9 cellular contexts compared by ENCODE assay signal in genomic region chr15:74406992-74407705, GRCh38.
DNase-seq lines count a peak whose midpoint lies in the region; ATAC-seq and TF ChIP-seq lines count a peak whose summit lies in the region.
"Had no signal": no experiment of that assay in that cellular context is flagged by ENCODE, and none has a peak within 500 bp of the region (broad histone marks: within the 10 kb centered on the region; RNA-seq: fewer than 3 reads in every experiment).

No MANE protein-coding gene starts in this region.

- DNase-seq in DMS 273 (lab: John Stamatoyannopoulos, UW; ENCODE audit: unreplicated experiment) (peak; percentile 65), cardiac fibroblast (ENCODE audit: low read depth in 2 of 2) (peak; percentile 88 to 89), NCI-H510A (lab: John Stamatoyannopoulos, UW) (no peak), DMS114 treated with DMSO at 0.1 percent for 48 hours (lab: John Stamatoyannopoulos, UW; ENCODE audit: unreplicated experiment) (no peak)

- H3K9me3 ChIP-seq in KOPT-K1 (ENCODE audit: insufficient read depth, low read length, poor library complexity, severe bottlenecking) (no peaks in the 10 kb centered on the region), neuron (ENCODE audit: low read length) (no peaks in the 10 kb centered on the region)

- H2AFZ ChIP-seq in neuron (ENCODE audit: low read depth, low read length): no peak overlapping the region
- H2AFZ ChIP-seq: parathyroid adenoma had no signal

- H3K27me3 ChIP-seq in neuron (ENCODE audit: insufficient read depth, low read length): peaks cover 4% of the 10 kb centered on the region

- H3K36me3 ChIP-seq in KOPT-K1 (ENCODE audit: insufficient read depth, low read length) (peaks cover 45% of the 10 kb centered on the region), neuron (ENCODE audit: insufficient read depth, low read length) (no peaks in the 10 kb centered on the region)

- H3K27ac ChIP-seq in KOPT-K1 (ENCODE audit: low read depth, low read length, poor library complexity, severe bottlenecking): peak overlapping the region; percentile 16
- H3K27ac ChIP-seq: parathyroid adenoma had no signal

- no peak for ATAC-seq in GM18498 (IDR thresholded peaks at IDR 0.05; ENCODE audit: unreplicated experiment)
- ATAC-seq in GM21447 (IDR thresholded peaks at IDR 0.05; ENCODE audit: unreplicated experiment): no peak

- peaks cover 13% of the 10 kb centered on the region for H3K4me1 ChIP-seq in neuron (ENCODE audit: insufficient read depth, low read length)

- no peak for TF ChIP-seq CTCF in cardiac fibroblast (IDR thresholded peaks at IDR 0.05; ENCODE audit: low read depth, low read length)

- H3K4me3 ChIP-seq in cardiac fibroblast (replicated peaks in 1 of 2; ENCODE audit: low read depth in 2 of 2, low read length in 2 of 2) (no peak overlapping the region), neuron (ENCODE audit: low read length) (peak overlapping the region; percentile 0)

Comparison
In these comparisons a context has a peak if more than half of its experiments do, and no peak if none do; other contexts are left out.
1. DNase-seq: peak in DMS 273 (single experiment) and cardiac fibroblast (2 of 2); none in NCI-H510A (single experiment) and DMS114 treated with DMSO at 0.1 percent for 48 hours (single experiment).